24 cellular contexts compared by ENCODE assay signal in genomic region chr10:78260141-78260540, GRCh38.
DNase-seq lines count a peak whose midpoint lies in the region; ATAC-seq and TF ChIP-seq lines count a peak whose summit lies in the region.
"Had no signal": no experiment of that assay in that cellular context is flagged by ENCODE, and none has a peak within 500 bp of the region (broad histone marks: within the 10 kb centered on the region; RNA-seq: fewer than 3 reads in every experiment).

No MANE protein-coding gene starts in this region.

- intact Hi-C loops in esophagus muscularis mucosa (cut with DNase I), result no loop called here

- H3F3A ChIP-seq in smooth muscle cell (ENCODE audit: low read depth), result peaks cover 21% of the 10 kb centered on the region

- no peaks in the 10 kb centered on the region for H3K36me3 ChIP-seq in smooth muscle cell (ENCODE audit: low read depth)
- H3K36me3 ChIP-seq in esophagus muscularis mucosa, result no peaks in the 10 kb centered on the region
- H3K36me3 ChIP-seq: HAP-1, uterus had no signal

- H3K4me3 ChIP-seq in smooth muscle cell, result no peak overlapping the region
- no peak overlapping the region for H3K4me3 ChIP-seq in esophagus muscularis mucosa
- H3K4me3 ChIP-seq: GM12878, HAP-1, uterus had no signal

- ATAC-seq in HG03571 (IDR thresholded peaks at IDR 0.05; ENCODE audit: unreplicated experiment), result no peak
- ATAC-seq: GM12878, T-helper 17 cell had no signal

- TF ChIP-seq EP300 in esophagus muscularis mucosa (IDR thresholded peaks at IDR 0.05), result no peak

- peaks cover 12% of the 10 kb centered on the region for H3K4me1 ChIP-seq in smooth muscle cell (ENCODE audit: low read depth)
- H3K4me1 ChIP-seq in esophagus muscularis mucosa, result peaks cover 5 to 18% (median 12%) of the 10 kb centered on the region in 4 donors
- H3K4me1 ChIP-seq: HAP-1, uterus had no signal

- DNase-seq in NCI-H82 (lab: John Stamatoyannopoulos, UW), result peak; percentile 26
- no peak for DNase-seq in NCI-H82 treated with DMSO at 0.1 percent for 48 hours (lab: John Stamatoyannopoulos, UW; ENCODE audit: unreplicated experiment)
- peak; percentile 67 for DNase-seq in SK-N-DZ (ENCODE audit: low spot score)
- DNase-seq in iPS-NIHi7 (ENCODE audit: extremely low spot score), result peak; percentile 49
- no peak for DNase-seq in smooth muscle cell (lab: John Stamatoyannopoulos, UW; ENCODE audit: unreplicated experiment)
- DNase-seq in esophagus muscularis mucosa (ENCODE audit: extremely low spot score), result no peak
- DNase-seq in germinal center (ENCODE audit: low spot score), result no peak
- DNase-seq: 8988T; activated CD4-positive, alpha-beta T cell treated with anti-CD3 and anti-CD28 coated beads, Interleukin-2, amount 50 U/mL, for 48 hours; activated naive CD4-positive, alpha-beta T cell treated with Interleukin-2 at 50 U/mL for 16 hours; C1 segment of cervical spinal cord; caudate nucleus; DMS153; erythroblast; NCI-H1092; NCI-H2107; SHP77; stimulated activated CD4-positive, alpha-beta T cell treated with anti-CD3 and anti-CD28 coated beads, Interleukin-4, amount 100 ng/mL, for 4 hours; T-helper 17 cell; uterus had no signal

- no peaks in the 10 kb centered on the region for H3K79me2 ChIP-seq in smooth muscle cell (ENCODE audit: low read depth)

- H3K27me3 ChIP-seq in smooth muscle cell (ENCODE audit: low read depth) (no peaks in the 10 kb centered on the region), esophagus muscularis mucosa (no peaks in the 10 kb centered on the region)
- H3K27me3 ChIP-seq: uterus had no signal

- no peaks in the 10 kb centered on the region for H4K20me1 ChIP-seq in smooth muscle cell (ENCODE audit: low read depth)

- no peak for TF ChIP-seq POLR2A in esophagus muscularis mucosa (IDR thresholded peaks at IDR 0.05; ENCODE audit: low read depth)

- peak overlapping the region; percentile 30 for H3K4me2 ChIP-seq in smooth muscle cell
- H3K4me2 ChIP-seq: KMS-11 had no signal

- no peak overlapping the region for H3K9ac ChIP-seq in smooth muscle cell (ENCODE audit: low read depth)
- H3K9ac ChIP-seq: KMS-11 had no signal

- peak; percentile 15 for TF ChIP-seq CTCF in smooth muscle cell (IDR thresholded peaks at IDR 0.05; ENCODE audit: borderline replicate concordance, insufficient read depth, poor library complexity, severe bottlenecking)
- TF ChIP-seq CTCF in esophagus muscularis mucosa (IDR thresholded peaks at IDR 0.05), result no peak

- H3K9me3 ChIP-seq in smooth muscle cell (replicated peaks; ENCODE audit: low read depth) (no peaks in the 10 kb centered on the region), esophagus muscularis mucosa (no peaks in the 10 kb centered on the region)
- H3K9me3 ChIP-seq: HAP-1, uterus had no signal

- no peak overlapping the region for H2AFZ ChIP-seq in smooth muscle cell (ENCODE audit: low read depth)

- 3% methylated on average over 10 of the region's 10 CpGs for WGBS in smooth muscle cell (ENCODE audit: low lambda C conversion rate)
- 72% methylated on average over 10 of the region's 10 CpGs for WGBS in esophagus muscularis mucosa

- peak overlapping the region; percentile 84 for H3K27ac ChIP-seq in smooth muscle cell (ENCODE audit: low read depth)
- no peak overlapping the region for H3K27ac ChIP-seq in esophagus muscularis mucosa (replicated peaks in 1 of 4)
- H3K27ac ChIP-seq: KMS-11, uterus had no signal

Comparison
In these comparisons a context has a peak if more than half of its experiments do, and no peak if none do; other contexts are left out.
1. DNase-seq: peak in NCI-H82 (single experiment), SK-N-DZ (single experiment) and iPS-NIHi7 (single experiment); none in NCI-H82 treated with DMSO at 0.1 percent for 48 hours (single experiment), smooth muscle cell (single experiment), esophagus muscularis mucosa (single experiment) and germinal center (single experiment).